ENCODE assay signal across 1 cellular context in the genomic region with DNA sequence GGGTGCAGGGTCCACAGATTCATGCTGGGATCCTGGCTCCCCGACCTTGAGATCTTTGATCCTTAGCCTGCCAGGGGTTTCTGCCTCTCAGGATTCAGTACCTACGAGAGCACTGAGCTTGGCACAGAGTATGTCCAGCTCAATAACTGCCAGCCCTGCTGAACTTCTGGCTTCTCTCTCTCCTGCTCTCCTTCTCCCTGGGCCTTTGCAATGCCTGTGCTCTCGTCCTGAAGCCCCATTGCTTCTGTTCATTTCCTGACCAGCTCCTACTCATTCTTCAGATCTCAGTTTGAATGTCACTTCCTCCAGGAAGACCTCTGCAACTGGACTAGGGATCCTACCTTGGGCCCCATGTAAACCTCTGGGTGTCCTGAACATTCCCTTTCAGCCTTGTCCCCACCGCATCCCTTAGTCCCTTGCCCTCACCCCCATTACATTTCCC.
TF ChIP-seq lines count a peak whose summit lies in the region.

No MANE protein-coding gene starts in this region.

TF ChIP-seq in IMR-90, 13 proteins besides CTCF, POLR2A, EP300 and RAD21 (continued from another document):
- no peak for TF ChIP-seq USF2 (IDR thresholded peaks at IDR 0.05; ENCODE audit: low read depth, low read length)
